In the genomic region with DNA sequence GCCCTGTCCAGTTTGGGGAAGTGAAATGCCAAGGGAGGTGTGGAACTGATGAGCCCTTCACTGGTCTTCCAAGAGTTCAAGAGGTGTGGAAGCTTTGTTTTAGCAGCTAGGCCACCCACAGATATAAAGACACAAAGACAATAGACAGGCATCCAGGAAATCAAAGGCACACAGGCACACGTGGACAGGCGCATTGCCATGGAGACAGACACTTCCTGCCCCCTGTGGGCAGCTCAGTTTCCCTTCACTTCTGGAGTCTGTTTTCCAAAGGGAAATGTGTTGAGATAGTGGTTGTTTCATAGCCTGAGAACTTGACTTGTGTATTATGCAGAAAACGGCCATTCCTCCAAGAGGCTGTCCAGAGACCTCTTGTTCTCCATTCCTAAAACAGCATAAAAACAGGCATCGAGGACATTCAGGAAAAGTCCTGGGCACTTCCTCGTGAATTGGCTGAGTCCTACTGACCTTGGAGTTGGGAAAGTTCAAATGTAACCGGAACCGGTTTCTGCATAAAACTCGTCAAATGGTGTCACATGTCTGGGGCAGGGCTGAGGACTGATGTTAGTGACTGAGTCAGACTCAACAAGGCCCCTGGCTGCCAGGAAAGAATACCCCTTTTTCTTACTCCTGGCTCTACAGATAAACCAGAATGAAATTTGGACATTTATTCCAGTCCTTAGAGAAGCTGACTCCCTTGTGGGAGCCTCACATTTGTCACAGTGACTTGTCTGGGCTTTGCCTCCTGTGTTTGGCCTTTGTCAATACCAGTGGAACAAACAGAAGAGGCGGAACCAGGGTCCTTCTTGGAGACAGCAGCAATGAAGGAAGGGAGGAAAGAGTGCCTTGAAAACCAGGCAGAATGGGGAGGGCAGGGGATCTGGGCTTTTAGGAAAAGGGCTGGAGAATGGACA, we compare ENCODE assay signal across 9 cellular contexts. TPM values are rescaled to one million over a fixed set of nuclear protein-coding genes. Genes with fewer than 3 reads are reported as not detected.
DNase-seq lines count a peak whose midpoint lies in the region; ATAC-seq and TF ChIP-seq lines count a peak whose summit lies in the region.
"Had no signal": no experiment of that assay in that cellular context is flagged by ENCODE, and none has a peak within 500 bp of the region (broad histone marks: within the 10 kb centered on the region; RNA-seq: fewer than 3 reads in every experiment).

No MANE protein-coding gene starts in this region.

- no peak for TF ChIP-seq EP300 in SK-N-SH (IDR thresholded peaks at IDR 0.05; ENCODE audit: borderline replicate concordance in 1 of 2, low read depth in 1 of 2, low read length in 1 of 2)

- H3K9ac ChIP-seq in SK-N-SH, result no peak overlapping the region

- DNase-seq in SK-N-SH, result peak; percentile 51
- DNase-seq in brain microvascular endothelial cell, result peak; percentile 67
- DNase-seq in left kidney (ENCODE audit: low read depth, low spot score), result peak; percentile 84
- DNase-seq in tibial artery, result peak; percentile 70 to 85
- no peak for DNase-seq in effector memory CD4-positive, alpha-beta T cell
- DNase-seq in HuH-7.5 (ENCODE audit: low spot score), result no peak

- intact Hi-C loops in tibial artery (cut with DNase I; ENCODE audit: low total_unique reads), result loop anchor here (5.0 to 10.0 kb wide), 3 partner anchors 161 to 234 kb away; partner anchors contain the start of genes NMB and ZSCAN2

- H3K4me1 ChIP-seq in SK-N-SH (ENCODE audit: control insufficient read depth in 1 of 2, insufficient read depth in 2 of 2, low read depth in 1 of 2, low read length in 1 of 2), result peaks cover 5 to 52% of the 10 kb centered on the region in 2 experiments; a peak in 1 of 4 replicates
- H3K4me1 ChIP-seq in tibial artery, result peaks cover 0 to 81% (median 56%) of the 10 kb centered on the region in 4 donors
- peaks cover 6% of the 10 kb centered on the region for H3K4me1 ChIP-seq in effector memory CD4-positive, alpha-beta T cell (ENCODE audit: control insufficient read depth, insufficient read depth, low read length, poor library complexity, severe bottlenecking)

- H3K27me3 ChIP-seq in SK-N-SH (ENCODE audit: insufficient read depth), result no peaks in the 10 kb centered on the region
- no peaks in the 10 kb centered on the region for H3K27me3 ChIP-seq in brain microvascular endothelial cell (replicated peaks)
- H3K27me3 ChIP-seq in tibial artery, result no peaks in the 10 kb centered on the region
- no peaks in the 10 kb centered on the region for H3K27me3 ChIP-seq in effector memory CD4-positive, alpha-beta T cell (replicated peaks; ENCODE audit: control insufficient read depth, insufficient read depth, low read length, poor library complexity, severe bottlenecking)

- no peaks in the 10 kb centered on the region for H3K79me2 ChIP-seq in SK-N-SH (ENCODE audit: insufficient read depth)

- H3K4me3 ChIP-seq in SK-N-SH (ENCODE audit: low read depth in 2 of 2, low read length in 1 of 2), result no peak overlapping the region
- H3K4me3 ChIP-seq in brain microvascular endothelial cell (ENCODE audit: low read depth, low read length), result peak overlapping the region; percentile 49
- peak overlapping the region; percentile 58 to 64 for H3K4me3 ChIP-seq in tibial artery
- no peak overlapping the region for H3K4me3 ChIP-seq in effector memory CD4-positive, alpha-beta T cell (ENCODE audit: insufficient read depth, low read depth, low read length, poor library complexity, severe bottlenecking)

- 91% methylated on average over 9 of the region's 9 CpGs for whole genome bisulfite sequencing in SK-N-SH (ENCODE audit: low lambda C conversion rate)

- POLR2A ChIA-PET in SK-N-SH (lab: Yijun Ruan, JAX), result interaction anchor here (0.5 kb wide), 1 partner anchor 268 kb away, joined by 3 read pairs; no protein-coding TSS in a partner anchor

- no peaks in the 10 kb centered on the region for H4K20me1 ChIP-seq in SK-N-SH (ENCODE audit: insufficient read depth)

- H3K4me2 ChIP-seq in SK-N-SH, result no peak overlapping the region

- H3K36me3 ChIP-seq in SK-N-SH (replicated peaks in 1 of 2; ENCODE audit: control insufficient read depth in 1 of 2, insufficient read depth in 2 of 2, low read length in 1 of 2), result no peaks in the 10 kb centered on the region
- no peaks in the 10 kb centered on the region for H3K36me3 ChIP-seq in brain microvascular endothelial cell (replicated peaks)
- H3K36me3 ChIP-seq in tibial artery, result no peaks in the 10 kb centered on the region
- no peaks in the 10 kb centered on the region for H3K36me3 ChIP-seq in effector memory CD4-positive, alpha-beta T cell (ENCODE audit: control insufficient read depth, insufficient read depth, low read length)

- CTCF ChIA-PET in SK-N-SH (lab: Yijun Ruan, JAX), result interaction anchor here (0.8 to 1.2 kb wide), 6 partner anchors 9 to 110 kb away, joined by 3 read pairs; no protein-coding TSS in a partner anchor

- H3K9me3 ChIP-seq in SK-N-SH, result no peaks in the 10 kb centered on the region
- H3K9me3 ChIP-seq in tibial artery, result no peaks in the 10 kb centered on the region
- H3K9me3 ChIP-seq in effector memory CD4-positive, alpha-beta T cell (ENCODE audit: control insufficient read depth, low read length), result no peaks in the 10 kb centered on the region

- TF ChIP-seq CTCF in SK-N-SH (IDR thresholded peaks at IDR 0.05), result no peak
- peak; percentile 9 for TF ChIP-seq CTCF in brain microvascular endothelial cell (IDR thresholded peaks at IDR 0.05; ENCODE audit: low read depth, low read length, missing control alignments)
- TF ChIP-seq CTCF in tibial artery (IDR thresholded peaks at IDR 0.05), result no peak

- H3K27ac ChIP-seq in SK-N-SH (ENCODE audit: low read depth in 2 of 2, low read length in 1 of 2) (peak overlapping the region in 1 of 2 experiments; percentile 71; a peak in 2 of 4 replicates), brain microvascular endothelial cell (peak overlapping the region; percentile 65), tibial artery (peak overlapping the region; percentile 99)
- H3K27ac ChIP-seq in effector memory CD4-positive, alpha-beta T cell (ENCODE audit: insufficient read depth, low read length, poor library complexity, severe bottlenecking), result no peak overlapping the region
- H3K27ac ChIP-seq: HL-60 had no signal

- H2AFZ ChIP-seq in SK-N-SH (ENCODE audit: low read depth), result no peak overlapping the region

- no peaks in the 10 kb centered on the region for H3K9me2 ChIP-seq in SK-N-SH

- no peaks in the 10 kb centered on the region for H3F3A ChIP-seq in SK-N-SH (replicated peaks; ENCODE audit: insufficient read depth)

- in situ Hi-C loops in brain microvascular endothelial cell (cut with HindIII; ENCODE audit: low pct_ligation_motif_present, low sequenced_read_pairs), result no loop called here

- ATAC-seq in SK-N-SH treated with all-trans-retinoic acid at 6 μM for 48 hours (no peak; the same call in 1 of the 3 replicates), HG02885 (IDR thresholded peaks at IDR 0.05; ENCODE audit: poor library complexity, unreplicated experiment) (no peak)

- no peak for TF ChIP-seq RAD21 in SK-N-SH (IDR thresholded peaks at IDR 0.05; ENCODE audit: low read length)

TF ChIP-seq in SK-N-SH, 30 proteins besides CTCF, POLR2A, EP300 and RAD21 (continues in another document):
- TF ChIP-seq USF2 (IDR thresholded peaks at IDR 0.05; ENCODE audit: borderline replicate concordance, low read depth, low read length) (no peak), MXI1 (IDR thresholded peaks at IDR 0.05; ENCODE audit: low read depth, low read length) (no peak), MEF2A (IDR thresholded peaks at IDR 0.05; ENCODE audit: borderline replicate concordance, low read depth) (no peak), TAF1 (IDR thresholded peaks at IDR 0.05; ENCODE audit: borderline replicate concordance, low read depth, low read length) (no peak), TEAD4 (IDR thresholded peaks at IDR 0.05; ENCODE audit: borderline replicate concordance, insufficient read depth) (no peak), POLR2AphosphoS5 (IDR thresholded peaks at IDR 0.05; ENCODE audit: low read depth, low read length) (no peak)

TF ChIP-seq in SK-N-SH treated with all-trans-retinoic acid at 6 μM for 48 hours, 23 proteins besides CTCF, POLR2A, EP300 and RAD21:
- TF ChIP-seq ARNTL (CRISPR knock-in tag; IDR thresholded peaks at IDR 0.05; ENCODE audit: borderline replicate concordance, low read depth) (no peak), ESRRG (CRISPR knock-in tag; IDR thresholded peaks at IDR 0.05) (no peak), ZNF70 (CRISPR knock-in tag; IDR thresholded peaks at IDR 0.05) (no peak), SNAI2 (CRISPR knock-in tag; IDR thresholded peaks at IDR 0.05) (no peak), CSDC2 (CRISPR knock-in tag; IDR thresholded peaks at IDR 0.05) (no peak), GLIS3 (CRISPR knock-in tag; IDR thresholded peaks at IDR 0.05) (no peak), ZFP30 (CRISPR knock-in tag; IDR thresholded peaks at IDR 0.05) (no peak), ZNF8 (CRISPR knock-in tag; IDR thresholded peaks at IDR 0.05) (no peak), BACH2 (CRISPR knock-in tag; IDR thresholded peaks at IDR 0.05; ENCODE audit: borderline replicate concordance) (no peak), CREB5 (CRISPR knock-in tag; IDR thresholded peaks at IDR 0.05; ENCODE audit: low read depth) (no peak), OSR1 (CRISPR knock-in tag; IDR thresholded peaks at IDR 0.05) (no peak), PPARA (CRISPR knock-in tag; IDR thresholded peaks at IDR 0.05; ENCODE audit: borderline replicate concordance) (no peak), TCF4 (CRISPR knock-in tag; IDR thresholded peaks at IDR 0.05; ENCODE audit: borderline replicate concordance) (no peak), RARB (CRISPR knock-in tag; IDR thresholded peaks at IDR 0.05) (no peak), ZC3H10 (CRISPR knock-in tag; IDR thresholded peaks at IDR 0.05) (no peak), ZFP3 (CRISPR knock-in tag; IDR thresholded peaks at IDR 0.05) (no peak), ZNF565 (CRISPR knock-in tag; conservative IDR thresholded peaks at IDR 0.05; ENCODE audit: low read depth) (no peak)

RNA-seq across cellular contexts. Expression of gene ALPK3, which starts 1.3 kb away (rescaled TPM):
- polyA plus RNA-seq in SK-N-SH (2012; rRNA removed), result 0.16 TPM in 2 replicates
- 0.08 and 0.09 TPM in 2 replicates for polyA plus RNA-seq in SK-N-SH (2012; cell fraction: cytosol; rRNA removed)
- 1.3 and 2.0 TPM in 2 replicates for polyA plus RNA-seq in SK-N-SH (2012; cell fraction: nucleus; rRNA removed)

Comparison
In these comparisons a context has a peak if more than half of its experiments do, and no peak if none do; other contexts are left out.
1. DNase-seq: peak in SK-N-SH (single experiment), brain microvascular endothelial cell (single experiment), left kidney (single experiment) and tibial artery (2 of 2); none in effector memory CD4-positive, alpha-beta T cell (0 of 3) and HuH-7.5 (single experiment).
2. H3K4me3 ChIP-seq: peak in brain microvascular endothelial cell (single experiment) and tibial artery (2 of 2); none in SK-N-SH (0 of 2) and effector memory CD4-positive, alpha-beta T cell (single experiment).